8 cellular contexts compared by ENCODE assay signal in genomic region chr3:107697855-107698254, GRCh38.
DNase-seq lines count a peak whose midpoint lies in the region; ATAC-seq, FAIRE-seq and TF ChIP-seq lines count a peak whose summit lies in the region.
"Not testable (repeated sequence)": the region's sequence is repeated elsewhere in the genome, so short reads cannot be mapped to it uniquely, and the experiment has no call there.

No MANE protein-coding gene starts in this region.

- DNase-seq in CD8-positive, alpha-beta memory T cell, result peak in 2 of 5 donors; percentile 4 to 43
- DNase-seq in NAMALWA (ENCODE audit: low spot score), result peak; percentile 25
- DNase-seq in activated CD4-positive, alpha-beta memory T cell treated with anti-CD3 and anti-CD28 coated beads for 36 hours; K562 (ENCODE audit: extremely low read depth in 1 of 4, low spot score in 3 of 4); epithelial cell of proximal tubule (ENCODE audit: low read depth); immature natural killer cell; natural killer cell treated with Interleukin-12 subunit alpha and Interleukin-12 subunit beta and Interleukin-15 and Interleukin-18, amount 100 ng/mL, for 72 hours (ENCODE audit: low spot score); stimulated activated naive B cell treated with anti-CD40 and anti-IgM and Interleukin-4, amounts not matched to agents 10 μg/mL and 1 μg/mL and 100 μg/mL, for 72 hours: not testable (repeated sequence)

- H3K4me2 ChIP-seq in K562 (ENCODE audit: insufficient read depth, low read length), result not testable (repeated sequence)

- not testable (repeated sequence) for FAIRE-seq in K562 (lab: Jason Lieb, UNC)

- H3K27ac ChIP-seq in CD8-positive, alpha-beta memory T cell (ENCODE audit: low read depth, low read length); K562 (ENCODE audit: extremely low read depth, low read depth, low read length): not testable (repeated sequence)

- WGBS in K562 (ENCODE audit: insufficient coverage, low coverage, missing lambda C conversion rate), result 22% methylated on average over 14 of the region's 23 CpGs

- in situ Hi-C loops in K562 (cut with MboI), result not testable (repeated sequence)

- not testable (repeated sequence) for H3K4me3 ChIP-seq in CD8-positive, alpha-beta memory T cell (ENCODE audit: low read length)
- H3K4me3 ChIP-seq in K562 (peak overlapping the region; percentile 27; the same call in 1 of the 2 replicates), epithelial cell of proximal tubule (ENCODE audit: low read depth, low read length) (peak overlapping the region; percentile 42)

- peaks cover 28 to 46% (median 30%) of the 10 kb centered on the region in 3 donors for H3K4me1 Mint-ChIP-seq in CD8-positive, alpha-beta memory T cell
- H3K4me1 Mint-ChIP-seq in activated CD4-positive, alpha-beta memory T cell treated with anti-CD3 and anti-CD28 coated beads for 36 hours (ENCODE audit: low read depth), result peaks cover 23% of the 10 kb centered on the region
- peaks cover 26 to 33% of the 10 kb centered on the region in 2 donors for H3K4me1 Mint-ChIP-seq in immature natural killer cell
- peaks cover 23 to 27% of the 10 kb centered on the region in 2 donors for H3K4me1 Mint-ChIP-seq in natural killer cell treated with Interleukin-12 subunit alpha and Interleukin-12 subunit beta and Interleukin-15 and Interleukin-18, amount 100 ng/mL, for 72 hours (ENCODE audit: low read depth in 2 of 2)
- H3K4me1 Mint-ChIP-seq in stimulated activated naive B cell treated with anti-CD40 and anti-IgM and Interleukin-4, amounts not matched to agents 10 μg/mL and 1 μg/mL and 100 μg/mL, for 72 hours, result peaks cover 12 to 25% of the 10 kb centered on the region in 2 donors

- H4K20me1 ChIP-seq in K562 (replicated peaks; ENCODE audit: control insufficient read depth, insufficient read depth, low read length), result not testable (repeated sequence)

- not testable (repeated sequence) for ATAC-seq in K562; natural killer cell treated with Interleukin-12 subunit alpha and Interleukin-12 subunit beta and Interleukin-15 and Interleukin-18, amount 100 ng/mL, for 72 hours; stimulated activated naive B cell treated with anti-CD40 and anti-IgM and Interleukin-4, amounts not matched to agents 10 μg/mL and 1 μg/mL and 100 μg/mL, for 72 hours (replicated peaks)

- not testable (repeated sequence) for H3K36me3 Mint-ChIP-seq in CD8-positive, alpha-beta memory T cell; activated CD4-positive, alpha-beta memory T cell treated with anti-CD3 and anti-CD28 coated beads for 36 hours; immature natural killer cell; natural killer cell treated with Interleukin-12 subunit alpha and Interleukin-12 subunit beta and Interleukin-15 and Interleukin-18, amount 100 ng/mL, for 72 hours; stimulated activated naive B cell treated with anti-CD40 and anti-IgM and Interleukin-4, amounts not matched to agents 10 μg/mL and 1 μg/mL and 100 μg/mL, for 72 hours

- H3K9ac ChIP-seq in K562 (ENCODE audit: insufficient read depth in 1 of 2, low read depth in 2 of 2, low read length in 2 of 2), result not testable (repeated sequence)

- H3K27ac Mint-ChIP-seq in CD8-positive, alpha-beta memory T cell, result peak overlapping the region in 5 of 8 donors; percentile 3 to 87 (median 68)
- H3K27ac Mint-ChIP-seq in activated CD4-positive, alpha-beta memory T cell treated with anti-CD3 and anti-CD28 coated beads for 36 hours; natural killer cell treated with Interleukin-12 subunit alpha and Interleukin-12 subunit beta and Interleukin-15 and Interleukin-18, amount 100 ng/mL, for 72 hours; stimulated activated naive B cell treated with anti-CD40 and anti-IgM and Interleukin-4, amounts not matched to agents 10 μg/mL and 1 μg/mL and 100 μg/mL, for 72 hours: not testable (repeated sequence)
- H3K27ac Mint-ChIP-seq in immature natural killer cell, result peak overlapping the region in 1 of 6 donors; percentile 25

- intact Hi-C loops in activated CD4-positive, alpha-beta memory T cell treated with anti-CD3 and anti-CD28 coated beads for 36 hours (cut with micrococcal nuclease); K562 (cut with micrococcal nuclease): not testable (repeated sequence)

- H2AFZ ChIP-seq in K562 (ENCODE audit: low read depth, low read length), result not testable (repeated sequence)

- not testable (repeated sequence) for H3K79me2 ChIP-seq in K562 (ENCODE audit: control insufficient read depth, insufficient read depth, low read length)

- H3K9me1 ChIP-seq in K562 (ENCODE audit: control insufficient read depth, insufficient read depth, low read length), result not testable (repeated sequence)

- TF ChIP-seq CTCF in K562 (IDR thresholded peaks at IDR 0.05 in 2 of 3, conservative IDR thresholded peaks at IDR 0.05 in 1 of 3; ENCODE audit: insufficient read depth in 2 of 3, low read depth in 1 of 3, low read length in 3 of 3); epithelial cell of proximal tubule (conservative IDR thresholded peaks at IDR 0.05; ENCODE audit: low read depth, low read length): not testable (repeated sequence)

- H3K36me3 ChIP-seq in CD8-positive, alpha-beta memory T cell (ENCODE audit: insufficient read depth, low read length); K562 (ENCODE audit: control insufficient read depth, insufficient read depth, low read length): not testable (repeated sequence)

- not testable (repeated sequence) for TF ChIP-seq EP300 in K562 (IDR thresholded peaks at IDR 0.05; ENCODE audit: low read length)

- BruUV-seq in K562 (replicated peaks; lab: Mats Ljungman, UMichigan), result not testable (repeated sequence)

- H3K4me1 ChIP-seq in CD8-positive, alpha-beta memory T cell (ENCODE audit: insufficient read depth, low read length); K562 (replicated peaks in 1 of 2; ENCODE audit: control insufficient read depth in 2 of 2, insufficient read depth in 2 of 2, low read length in 2 of 2): not testable (repeated sequence)

- TF ChIP-seq RAD21 in K562 (CRISPR knock-in tag; conservative IDR thresholded peaks at IDR 0.05 in 1 of 2, IDR thresholded peaks at IDR 0.05 in 1 of 2), result not testable (repeated sequence)

- H3K27me3 Mint-ChIP-seq in CD8-positive, alpha-beta memory T cell; activated CD4-positive, alpha-beta memory T cell treated with anti-CD3 and anti-CD28 coated beads for 36 hours; immature natural killer cell (ENCODE audit: low read depth in 3 of 3); natural killer cell treated with Interleukin-12 subunit alpha and Interleukin-12 subunit beta and Interleukin-15 and Interleukin-18, amount 100 ng/mL, for 72 hours; stimulated activated naive B cell treated with anti-CD40 and anti-IgM and Interleukin-4, amounts not matched to agents 10 μg/mL and 1 μg/mL and 100 μg/mL, for 72 hours: not testable (repeated sequence)

- peak overlapping the region in 6 of 7 donors; percentile 63 to 89 (median 84) for H3K4me3 Mint-ChIP-seq in CD8-positive, alpha-beta memory T cell
- H3K4me3 Mint-ChIP-seq in activated CD4-positive, alpha-beta memory T cell treated with anti-CD3 and anti-CD28 coated beads for 36 hours, result peak overlapping the region; percentile 71
- H3K4me3 Mint-ChIP-seq in immature natural killer cell, result peak overlapping the region in 4 of 5 donors; percentile 53 to 82 (median 75)
- H3K4me3 Mint-ChIP-seq in natural killer cell treated with Interleukin-12 subunit alpha and Interleukin-12 subunit beta and Interleukin-15 and Interleukin-18, amount 100 ng/mL, for 72 hours, result peak overlapping the region; percentile 19
- peak overlapping the region; percentile 58 to 81 for H3K4me3 Mint-ChIP-seq in stimulated activated naive B cell treated with anti-CD40 and anti-IgM and Interleukin-4, amounts not matched to agents 10 μg/mL and 1 μg/mL and 100 μg/mL, for 72 hours

- H3K9me3 Mint-ChIP-seq in CD8-positive, alpha-beta memory T cell; activated CD4-positive, alpha-beta memory T cell treated with anti-CD3 and anti-CD28 coated beads for 36 hours; immature natural killer cell; natural killer cell treated with Interleukin-12 subunit alpha and Interleukin-12 subunit beta and Interleukin-15 and Interleukin-18, amount 100 ng/mL, for 72 hours; stimulated activated naive B cell treated with anti-CD40 and anti-IgM and Interleukin-4, amounts not matched to agents 10 μg/mL and 1 μg/mL and 100 μg/mL, for 72 hours: not testable (repeated sequence)

- not testable (repeated sequence) for H3K27me3 ChIP-seq in CD8-positive, alpha-beta memory T cell (ENCODE audit: insufficient read depth, low read length, poor library complexity, severe bottlenecking); K562 (ENCODE audit: control insufficient read depth in 2 of 2, insufficient read depth in 2 of 2, low read length in 2 of 2)

- not testable (repeated sequence) for TF ChIP-seq POLR2A in K562 (conservative IDR thresholded peaks at IDR 0.05)

- H3K9me3 ChIP-seq in CD8-positive, alpha-beta memory T cell (ENCODE audit: low read length); K562 (replicated peaks; ENCODE audit: control insufficient read depth, insufficient read depth, low read depth, low read length): not testable (repeated sequence)

- POLR2A ChIA-PET in CD8-positive, alpha-beta memory T cell (lab: Charles Lee); activated CD4-positive, alpha-beta memory T cell treated with anti-CD3 and anti-CD28 coated beads for 36 hours (lab: Charles Lee); K562 (lab: Yijun Ruan, JAX): not testable (repeated sequence)

- CTCF ChIA-PET in CD8-positive, alpha-beta memory T cell (lab: Charles Lee); activated CD4-positive, alpha-beta memory T cell treated with anti-CD3 and anti-CD28 coated beads for 36 hours (lab: Charles Lee); K562 (lab: Yijun Ruan, JAX; ENCODE audit: low intra/inter-chr PET ratio): not testable (repeated sequence)

Comparison
In these comparisons a context has a peak if more than half of its experiments do, and no peak if none do; other contexts are left out.
1. H3K4me3 Mint-ChIP-seq: peak in every context shown above with its lines; median percentile 84 in CD8-positive, alpha-beta memory T cell; 75 in immature natural killer cell; 71 in activated CD4-positive, alpha-beta memory T cell treated with anti-CD3 and anti-CD28 coated beads for 36 hours; 70 in stimulated activated naive B cell treated with anti-CD40 and anti-IgM and Interleukin-4, amounts not matched to agents 10 μg/mL and 1 μg/mL and 100 μg/mL, for 72 hours; 19 in natural killer cell treated with Interleukin-12 subunit alpha and Interleukin-12 subunit beta and Interleukin-15 and Interleukin-18, amount 100 ng/mL, for 72 hours.